In the genomic region with DNA sequence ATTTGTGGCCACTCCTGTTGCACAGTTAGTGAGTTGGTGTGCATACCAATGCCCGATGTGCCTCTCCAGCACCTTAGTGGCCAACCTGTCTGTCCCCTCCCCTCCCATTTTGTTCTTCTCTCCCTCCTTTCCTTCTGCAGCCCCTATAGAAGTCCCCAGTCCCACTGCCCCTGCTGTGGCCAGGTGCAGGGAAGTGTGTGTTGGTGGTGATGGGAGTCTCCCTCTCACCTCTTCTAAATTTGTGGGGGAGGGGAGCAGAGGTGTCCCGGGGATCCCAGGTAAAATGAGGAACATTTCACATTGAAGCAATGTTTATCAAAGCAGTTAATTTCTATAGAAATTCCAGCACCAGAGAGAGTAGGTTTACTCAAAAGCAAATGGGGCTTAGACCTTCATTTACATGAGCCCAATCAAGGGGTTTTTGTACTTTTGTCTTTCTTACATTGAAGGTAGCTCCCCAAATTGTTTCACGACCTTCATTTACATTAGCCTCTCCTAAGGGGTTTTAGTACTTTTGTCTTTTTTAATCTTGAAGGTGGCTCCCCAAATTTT, we compare ENCODE assay signal across 21 cellular contexts. TPM values are rescaled to one million over a fixed set of nuclear protein-coding genes. Genes with fewer than 3 reads are reported as not detected.
A peak's percentile ranks its signal among the peaks of the same experiment; 100 is the strongest.
DNase-seq lines count a peak whose midpoint lies in the region; FAIRE-seq and TF ChIP-seq lines count a peak whose summit lies in the region.
"Had no signal": no experiment of that assay in that cellular context is flagged by ENCODE, and none has a peak within 500 bp of the region (broad histone marks: within the 10 kb centered on the region; RNA-seq: fewer than 3 reads in every experiment).

No MANE protein-coding gene starts in this region.

- 30% methylated on average over 3 of the region's 3 CpGs; no CpG with 5 or more reads in 1 of the 2 experiments for WGBS in H1 (ENCODE audit: extremely low coverage in 1 of 2, insufficient coverage in 1 of 2, insufficient read length in 1 of 2, insufficient replicate concordance in 2 of 2, low coverage in 1 of 2, low lambda C conversion rate in 2 of 2, missing lambda C conversion rate in 1 of 2), 2 experiments
- no CpG with 5 or more reads among the region's 3 CpGs for WGBS in trophoblast cell (ENCODE audit: extremely low coverage, insufficient coverage, insufficient read length)

- H3K18ac ChIP-seq in H1 (ENCODE audit: extremely low read depth, low read length) = peak overlapping the region; percentile 81; the same call in 1 of the 2 replicates
- H3K18ac ChIP-seq in trophoblast cell (ENCODE audit: low read length) = no peak overlapping the region

- H2BK12ac ChIP-seq in H1 (ENCODE audit: low read depth, low read length) = peak overlapping the region; percentile 64; the same call in 1 of the 2 replicates
- no peak overlapping the region for H2BK12ac ChIP-seq in trophoblast cell (ENCODE audit: low read length)

- no peak overlapping the region for H4K91ac ChIP-seq in H1 (replicated peaks; ENCODE audit: insufficient read length, low read length)
- H4K91ac ChIP-seq in trophoblast cell (ENCODE audit: low read depth, low read length) = no peak overlapping the region

- H3K4me3 ChIP-seq in HEK293 (ENCODE audit: low read depth, low read length) (no peak overlapping the region), H1 (ENCODE audit: extremely low read depth in 1 of 4, insufficient read depth in 2 of 4, low read depth in 3 of 4, low read length in 4 of 4) (peak overlapping the region in 1 of 4 experiments; percentile 98; a peak in 1 of 8 replicates), trophoblast cell (ENCODE audit: low read depth, low read length) (no peak overlapping the region)
- H3K4me3 ChIP-seq: GM12878 had no signal

- H3K4me1 Mint-ChIP-seq in neural crest cell = peaks cover 51% of the 10 kb centered on the region

- H3K23me2 ChIP-seq in H1 (ENCODE audit: low read depth, low read length) = peaks cover 9% of the 10 kb centered on the region

- H2BK15ac ChIP-seq in H1 (ENCODE audit: low read length) = peak overlapping the region; percentile 65; the same call in 1 of the 2 replicates

- H3K23ac ChIP-seq in H1 (ENCODE audit: insufficient read length) = no peak overlapping the region
- no peak overlapping the region for H3K23ac ChIP-seq in trophoblast cell (ENCODE audit: low read length)

- no peak overlapping the region for H4K8ac ChIP-seq in H1 (ENCODE audit: extremely low read depth, insufficient read depth, low read length)
- H4K8ac ChIP-seq in trophoblast cell (ENCODE audit: low read depth, low read length) = no peak overlapping the region

- peaks cover 4% of the 10 kb centered on the region for H3K27me3 Mint-ChIP-seq in neural crest cell (ENCODE audit: low read depth)

- H3K4me1 ChIP-seq in HEK293 (ENCODE audit: control insufficient read depth, insufficient read depth, low read length) (peaks cover 7% of the 10 kb centered on the region), H1 (replicated peaks in 1 of 4; ENCODE audit: control insufficient read depth in 3 of 4, insufficient read depth in 4 of 4, low read length in 3 of 4) (peaks cover under 1 to 24% (median 12%) of the 10 kb centered on the region in 4 experiments; a peak in 6 of 7 replicates), trophoblast cell (ENCODE audit: control insufficient read depth in 1 of 2, insufficient read depth in 2 of 2, low read length in 2 of 2) (peaks cover 2 to 5% of the 10 kb centered on the region in 2 experiments)

- H2BK20ac ChIP-seq in H1 (ENCODE audit: low read length) = peak overlapping the region; percentile 66; the same call in 1 of the 2 replicates

- no peaks in the 10 kb centered on the region for H3K9me3 ChIP-seq in HEK293 (ENCODE audit: control insufficient read depth, insufficient read depth, low read depth, low read length)
- H3K9me3 ChIP-seq in H1 (ENCODE audit: insufficient read depth in 2 of 2, low read depth in 1 of 2, low read length in 1 of 2) = no peaks in the 10 kb centered on the region
- no peaks in the 10 kb centered on the region for H3K9me3 ChIP-seq in trophoblast cell (ENCODE audit: insufficient read depth, low read depth, low read length)
- H3K9me3 ChIP-seq: BE2C had no signal

- H2AK5ac ChIP-seq in H1 (ENCODE audit: low read depth, low read length) (no peak overlapping the region), trophoblast cell (ENCODE audit: low read length) (no peak overlapping the region)

- H2AFZ ChIP-seq in H1 (ENCODE audit: low read length) (no peak overlapping the region), trophoblast cell (ENCODE audit: insufficient read depth, low read length, poor library complexity) (no peak overlapping the region)

- H3K4me3 Mint-ChIP-seq in neural crest cell = peak overlapping the region; percentile 88
- H3K4me3 Mint-ChIP-seq: CD4-positive, CD25-positive, alpha-beta regulatory T cell had no signal

- POLR2A ChIA-PET in HEK293 (lab: Yijun Ruan, JAX) (no interaction called here), H1 (lab: Charles Lee; ENCODE audit: partially characterized antibody) (interaction anchor here (1.7 kb wide), 1 partner anchor 9 kb away, joined by 3 read pairs; no protein-coding TSS in a partner anchor)

- TF ChIP-seq EP300 in H1 (IDR thresholded peaks at IDR 0.05; ENCODE audit: borderline replicate concordance in 1 of 2, low read depth in 2 of 2, low read length in 2 of 2) = no peak

- FAIRE-seq in H1 (lab: Jason Lieb, UNC) = no peak
- FAIRE-seq: A204.1, GM12878, HTR-8/SVneo had no signal

- H3K27ac Mint-ChIP-seq in neural crest cell (ENCODE audit: unreplicated experiment) = no peak overlapping the region
- H3K27ac Mint-ChIP-seq: CD4-positive, CD25-positive, alpha-beta regulatory T cell had no signal

- H3K4ac ChIP-seq in H1 (replicated peaks; ENCODE audit: insufficient read length, low read depth, low read length) = no peak overlapping the region
- H3K4ac ChIP-seq in trophoblast cell (ENCODE audit: low read depth, low read length) = no peak overlapping the region

- H4K20me1 ChIP-seq in H1 (replicated peaks in 1 of 2; ENCODE audit: control insufficient read depth in 1 of 2, insufficient read depth in 2 of 2, low read length in 2 of 2) = peaks cover 0 to 1% of the 10 kb centered on the region in 2 experiments

- H3K4me2 ChIP-seq in H1 (ENCODE audit: insufficient read depth in 1 of 2, low read depth in 2 of 2, low read length in 2 of 2) (peak overlapping the region; percentile 43 to 97), trophoblast cell (ENCODE audit: low read length) (no peak overlapping the region)

- H3K79me2 ChIP-seq in H1 (ENCODE audit: control insufficient read depth in 1 of 2, insufficient read depth in 2 of 2, low read length in 2 of 2) (peaks cover 12 to 13% of the 10 kb centered on the region in 2 experiments; a peak in 3 of 4 replicates), trophoblast cell (ENCODE audit: control insufficient read depth, insufficient read depth, low read length, poor library complexity) (peaks cover 16% of the 10 kb centered on the region)

- peaks cover 4% of the 10 kb centered on the region; the same call in 1 of the 2 replicates for H3K79me1 ChIP-seq in H1 (ENCODE audit: low read depth, low read length)
- peaks cover 18% of the 10 kb centered on the region for H3K79me1 ChIP-seq in trophoblast cell (ENCODE audit: low read length)

- no peak for TF ChIP-seq RAD21 in H1 (IDR thresholded peaks at IDR 0.05 in 1 of 2, conservative IDR thresholded peaks at IDR 0.05 in 1 of 2; ENCODE audit: low read depth in 2 of 2, low read length in 2 of 2)

- H2BK120ac ChIP-seq in H1 (replicated peaks; ENCODE audit: low read depth, low read length) = no peak overlapping the region
- no peak overlapping the region for H2BK120ac ChIP-seq in trophoblast cell (ENCODE audit: insufficient read depth, low read length, poor library complexity)

- H2BK5ac ChIP-seq in H1 (ENCODE audit: low read depth, low read length) (peak overlapping the region; percentile 49; the same call in 1 of the 2 replicates), trophoblast cell (ENCODE audit: low read depth, low read length, poor library complexity) (no peak overlapping the region)

- peak overlapping the region; percentile 89 for H4K5ac ChIP-seq in H1 (ENCODE audit: insufficient read length, low read depth, low read length)

- no peak for DNase-seq in H1 (ENCODE audit: low read depth in 1 of 2, low spot score in 2 of 2)
- DNase-seq in neural crest cell (ENCODE audit: low read depth, low spot score) = no peak
- no peak for DNase-seq in pons (ENCODE audit: low spot score)
- DNase-seq in trophoblast cell = no peak
- no peak for DNase-seq in OCI-M2 (lab: John Stamatoyannopoulos, UW; ENCODE audit: unreplicated experiment)
- DNase-seq: ACHN; BE2C; C1 segment of cervical spinal cord; CD4-positive, CD25-positive, alpha-beta regulatory T cell; CD8-positive, alpha-beta memory T cell; COR-L47; DMS 273 treated with DMSO at 0.1 percent for 48 hours; DMS53; DND-41; EL; KG1 had no signal

- no peak overlapping the region for H3K14ac ChIP-seq in H1 (ENCODE audit: insufficient read length)
- no peak overlapping the region for H3K14ac ChIP-seq in trophoblast cell (ENCODE audit: low read length)

- no peak overlapping the region for H4K12ac ChIP-seq in trophoblast cell (ENCODE audit: low read depth, low read length)

- H3K36me3 ChIP-seq in HEK293 (ENCODE audit: control insufficient read depth in 2 of 2, insufficient read depth in 1 of 2, low read length in 2 of 2) (no peaks in the 10 kb centered on the region), H1 (ENCODE audit: control insufficient read depth in 2 of 4, insufficient read depth in 4 of 4, low read length in 3 of 4) (no peaks in the 10 kb centered on the region), trophoblast cell (ENCODE audit: control insufficient read depth in 1 of 2, insufficient read depth in 2 of 2, low read length in 2 of 2) (no peaks in the 10 kb centered on the region)
- H3K36me3 ChIP-seq: BE2C had no signal

- H3K36me3 Mint-ChIP-seq in neural crest cell (ENCODE audit: low read depth) = no peaks in the 10 kb centered on the region
- H3K36me3 Mint-ChIP-seq: CD4-positive, CD25-positive, alpha-beta regulatory T cell had no signal

- no peak for TF ChIP-seq CTCF in HEK293 (tag by site-specific recombination; IDR thresholded peaks at IDR 0.05)
- TF ChIP-seq CTCF in H1 (IDR thresholded peaks at IDR 0.05; ENCODE audit: control extremely low read depth in 1 of 3, insufficient read depth in 1 of 3, low read depth in 1 of 3, low read length in 3 of 3) = no peak
- no peak for TF ChIP-seq CTCF in neural crest cell (conservative IDR thresholded peaks at IDR 0.05)

- H3K27me3 ChIP-seq in H1 (replicated peaks in 1 of 4; ENCODE audit: control insufficient read depth in 3 of 4, extremely low read depth in 1 of 4, insufficient read depth in 3 of 4, low read length in 3 of 4) (no peaks in the 10 kb centered on the region; a peak in 1 of 7 replicates), trophoblast cell (ENCODE audit: insufficient read depth, low read length) (no peaks in the 10 kb centered on the region)
- H3K27me3 ChIP-seq: BE2C had no signal

- no peak overlapping the region for H3K56ac ChIP-seq in H1 (replicated peaks; ENCODE audit: insufficient read length, low read depth, low read length)

- TF ChIP-seq POLR2A in H1 (IDR thresholded peaks at IDR 0.05; ENCODE audit: control extremely low read depth in 1 of 2, low read depth in 2 of 2, low read length in 2 of 2) = no peak

- H3K9ac ChIP-seq in H1 (replicated peaks in 1 of 4; ENCODE audit: extremely low read depth in 1 of 4, low read depth in 3 of 4, low read length in 3 of 4) (no peak overlapping the region), trophoblast cell (ENCODE audit: low read length) (no peak overlapping the region)

- H3K27ac ChIP-seq in HEK293 (ENCODE audit: extremely low read depth, low read depth, low read length) = no peak overlapping the region
- H3K27ac ChIP-seq in H1 (ENCODE audit: low read depth, low read length) = no peak overlapping the region
- no peak overlapping the region for H3K27ac ChIP-seq in trophoblast cell (ENCODE audit: low read depth, low read length)

- H3K9me3 Mint-ChIP-seq in neural crest cell = no peaks in the 10 kb centered on the region
- H3K9me3 Mint-ChIP-seq: CD8-positive, alpha-beta memory T cell had no signal

- CTCF ChIA-PET in HEK293 (lab: Yijun Ruan, JAX) = interaction anchor here (0.6 to 1.1 kb wide), 4 partner anchors 10 to 280 kb away, joined by 3 to 5 read pairs (median 4); no protein-coding TSS in a partner anchor
- CTCF ChIA-PET in H1 (lab: Charles Lee; ENCODE audit: partially characterized antibody) = interaction anchor here (0.9 to 5.4 kb wide), 7 partner anchors 9 to 281 kb away, joined by 3 to 36 read pairs (median 3); no protein-coding TSS in a partner anchor

RNA-seq across cellular contexts. Expression of gene C1orf21, which starts 3.0 kb away (rescaled TPM):
- total RNA-seq in H1 (2021; fragmentation: NEBNext Ultra II Directional; extraction: Animal tissue kit (Norgen Biotek cat#: 25700)) = 49.9 and 51.0 TPM in 2 replicates
- polyA plus RNA-seq in H1 (2011; rRNA removed) = 6.8 and 16.6 TPM in 2 replicates
- 19.0 TPM for polyA plus RNA-seq in H1 (2011; cell fraction: cytosol; rRNA removed)
- polyA plus RNA-seq in H1 (2011; cell fraction: nucleus; rRNA removed) = 7.3 TPM
- 18.5 to 48.8 TPM (median 20.0 TPM) in 4 replicates for polyA plus RNA-seq in H1 (2012, experiment 1 of 2)
- 18.8 TPM for polyA plus RNA-seq in H1 (2012, experiment 2 of 2)
- polyA plus RNA-seq in H1 (2013, experiment 1 of 2) = 19.4 TPM
- 20.5 TPM for polyA plus RNA-seq in H1 (2013, experiment 2 of 2)
- polyA minus RNA-seq in H1 (2011; rRNA and poly(A)+ RNA removed) = 11.8 and 12.2 TPM in 2 replicates
- 5.5 TPM for polyA minus RNA-seq in H1 (2011; cell fraction: cytosol; rRNA and poly(A)+ RNA removed)
- polyA minus RNA-seq in H1 (2011; cell fraction: nucleus; rRNA and poly(A)+ RNA removed) = 14.9 TPM
- total RNA-seq in neural crest cell = 29.8 and 32.5 TPM in 2 replicates
- polyA plus RNA-seq in trophoblast cell (2013) = 141 and 144 TPM in 2 replicates
- total RNA-seq: G401 had no signal
